ENCODE assay signal across 8 cellular contexts in the genomic region with DNA sequence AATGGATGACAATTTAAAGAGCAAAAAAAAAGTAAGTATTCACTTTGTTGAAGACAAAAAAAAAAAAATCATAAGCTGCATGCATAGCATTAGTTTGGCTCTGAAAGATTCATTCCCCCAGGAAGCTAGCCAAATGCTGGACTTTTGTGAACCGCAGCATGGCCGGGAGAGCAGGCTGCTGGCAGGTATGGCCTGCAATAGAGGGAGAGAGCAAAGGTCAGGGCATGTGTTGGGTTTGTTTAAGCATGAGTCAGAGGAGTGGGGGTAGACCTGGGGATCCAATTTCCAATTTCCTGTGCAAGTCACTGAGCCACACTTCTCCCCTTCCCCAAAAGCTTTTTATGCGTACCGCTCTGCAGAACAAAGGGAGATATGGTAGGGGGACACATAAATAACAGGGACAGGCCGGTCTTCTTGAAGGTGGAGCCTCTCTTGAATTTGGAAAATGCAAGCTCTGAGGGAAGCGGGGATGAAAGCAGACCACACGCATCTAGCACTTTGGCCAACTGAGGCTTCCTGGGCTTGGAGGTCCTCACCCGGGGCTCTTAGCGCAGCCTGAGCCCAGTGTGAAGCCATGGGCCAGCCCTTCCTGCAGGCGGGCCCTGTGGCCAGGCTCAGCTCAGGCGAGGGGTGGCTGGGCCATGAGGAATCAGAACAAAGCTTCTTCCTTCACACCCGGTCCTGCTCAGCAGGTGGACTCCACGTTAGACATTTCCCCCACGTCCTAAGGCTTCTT.
DNase-seq lines count a peak whose midpoint lies in the region; ATAC-seq, FAIRE-seq and TF ChIP-seq lines count a peak whose summit lies in the region.

No MANE protein-coding gene starts in this region.

- peak; percentile 7; the same call in 1 of the 2 replicates for TF ChIP-seq RAD21 in SK-N-SH (IDR thresholded peaks at IDR 0.05; ENCODE audit: low read length)

- TF ChIP-seq EP300 in SK-N-SH (IDR thresholded peaks at IDR 0.05; ENCODE audit: borderline replicate concordance in 1 of 2, low read depth in 1 of 2, low read length in 1 of 2) = peak in 1 of 2 experiments; percentile 92; a peak in 2 of 4 replicates

- no peak overlapping the region for H2AFZ ChIP-seq in SK-N-SH (ENCODE audit: low read depth)

- peaks cover 45 to 46% of the 10 kb centered on the region in 2 experiments for H3K4me1 ChIP-seq in SK-N-SH (ENCODE audit: control insufficient read depth in 1 of 2, insufficient read depth in 2 of 2, low read depth in 1 of 2, low read length in 1 of 2)
- peaks cover 44 to 55% (median 45%) of the 10 kb centered on the region in 3 donors for H3K4me1 ChIP-seq in skeletal muscle tissue (ENCODE audit: control insufficient read depth in 3 of 3, insufficient read depth in 3 of 3, low read length in 3 of 3)
- peaks cover 3 to 5% of the 10 kb centered on the region in 2 donors for H3K4me1 ChIP-seq in aorta (ENCODE audit: control insufficient read depth in 1 of 2, insufficient read depth in 2 of 2, low read length in 2 of 2)

- DNase-seq in A172 (ENCODE audit: low spot score) (peak; percentile 91), HCEC 1CT (peak; percentile 94), SK-N-SH (no peak), fibroblast of the conjunctiva (ENCODE audit: low read depth) (peak; percentile 80), aorta (no peak), frontal cortex (ENCODE audit: low spot score in 2 of 2) (no peak)
- no peak for DNase-seq in effector CD8-positive, alpha-beta T cell (lab: John Stamatoyannopoulos, UW)

- H3K79me2 ChIP-seq in SK-N-SH (ENCODE audit: insufficient read depth) = no peaks in the 10 kb centered on the region

- TF ChIP-seq CTCF in SK-N-SH (IDR thresholded peaks at IDR 0.05) = no peak

- H3K9ac ChIP-seq in SK-N-SH (no peak overlapping the region; the same call in 1 of the 2 replicates), skeletal muscle tissue (ENCODE audit: low read depth in 1 of 3, low read length in 3 of 3) (peak overlapping the region in 1 of 3 donors; percentile 45)

- no peak for FAIRE-seq in frontal cortex (lab: Jason Lieb, UNC)

- H3K4me2 ChIP-seq in SK-N-SH = peak overlapping the region; percentile 42; the same call in 1 of the 2 replicates

- H3K4me3 ChIP-seq in SK-N-SH (ENCODE audit: low read depth in 2 of 2, low read length in 1 of 2) (no peak overlapping the region), skeletal muscle tissue (ENCODE audit: low read length in 3 of 3) (no peak overlapping the region), aorta (ENCODE audit: low read length in 2 of 2) (no peak overlapping the region)

- no peaks in the 10 kb centered on the region for H3K9me3 ChIP-seq in SK-N-SH
- no peaks in the 10 kb centered on the region for H3K9me3 ChIP-seq in skeletal muscle tissue (ENCODE audit: control insufficient read depth in 3 of 3, low read length in 3 of 3)
- no peaks in the 10 kb centered on the region for H3K9me3 ChIP-seq in aorta (ENCODE audit: control insufficient read depth, low read length)

- 54% methylated on average over 11 of the region's 14 CpGs for WGBS in SK-N-SH (ENCODE audit: low lambda C conversion rate)
- WGBS in aorta, 2 donors = 79 to 82% methylated on average over 14 of the region's 14 CpGs

- H3K27me3 ChIP-seq in SK-N-SH (ENCODE audit: insufficient read depth) (no peaks in the 10 kb centered on the region), skeletal muscle tissue (ENCODE audit: control insufficient read depth in 3 of 3, insufficient read depth in 3 of 3, low read length in 3 of 3) (no peaks in the 10 kb centered on the region), aorta (ENCODE audit: control insufficient read depth in 1 of 2, insufficient read depth in 2 of 2, low read length in 1 of 2) (no peaks in the 10 kb centered on the region)

- no peaks in the 10 kb centered on the region for H4K20me1 ChIP-seq in SK-N-SH (ENCODE audit: insufficient read depth)

- no peaks in the 10 kb centered on the region for H3K9me2 ChIP-seq in SK-N-SH

- H3K27ac ChIP-seq in SK-N-SH (ENCODE audit: low read depth in 2 of 2, low read length in 1 of 2) = peak overlapping the region; percentile 46 to 76
- peak overlapping the region; percentile 61 for H3K27ac ChIP-seq in skeletal muscle tissue (ENCODE audit: low read depth, low read length)
- H3K27ac ChIP-seq in aorta (ENCODE audit: low read depth in 1 of 2, low read length in 2 of 2) = peak overlapping the region in 1 of 2 donors; percentile 35

- ATAC-seq in aorta (ENCODE audit: low FRiP score) = no peak

- H3K36me3 ChIP-seq in SK-N-SH (replicated peaks in 1 of 2; ENCODE audit: control insufficient read depth in 1 of 2, insufficient read depth in 2 of 2, low read length in 1 of 2) (no peaks in the 10 kb centered on the region), skeletal muscle tissue (ENCODE audit: control insufficient read depth in 3 of 3, insufficient read depth in 3 of 3, low read length in 3 of 3) (no peaks in the 10 kb centered on the region), aorta (ENCODE audit: control insufficient read depth in 1 of 2, insufficient read depth in 2 of 2, low read length in 1 of 2) (no peaks in the 10 kb centered on the region)

- CTCF ChIA-PET in SK-N-SH (lab: Yijun Ruan, JAX) = interaction anchor here (1.0 to 1.5 kb wide), 4 partner anchors 9 to 126 kb away, joined by 3 to 5 read pairs (median 4); no protein-coding TSS in a partner anchor

- POLR2A ChIA-PET in SK-N-SH (lab: Yijun Ruan, JAX) = interaction anchor here (1.0 kb wide), 1 partner anchor 12 kb away, joined by 3 read pairs; no protein-coding TSS in a partner anchor

- intact Hi-C loops in aorta (cut with DNase I) = no loop called here

- H3F3A ChIP-seq in SK-N-SH (replicated peaks; ENCODE audit: insufficient read depth) = peaks cover 30% of the 10 kb centered on the region

TF ChIP-seq in SK-N-SH, 30 proteins besides CTCF, POLR2A, EP300 and RAD21 (continues in another document):
- peak; percentile 92 for TF ChIP-seq TCF12 (IDR thresholded peaks at IDR 0.05)
- TF ChIP-seq FOSL2 (IDR thresholded peaks at IDR 0.05; ENCODE audit: borderline replicate concordance, low read depth) = peak; percentile 88
- 0 out of 2 replicates have a peak, but pooled peaks have one; percentile 26 for TF ChIP-seq REST (IDR thresholded peaks at IDR 0.05; ENCODE audit: low read depth, low read length)
- 0 out of 2 replicates have a peak, but pooled peaks have one; percentile 48 for TF ChIP-seq FOXM1 (IDR thresholded peaks at IDR 0.05; ENCODE audit: low read depth)
- TF ChIP-seq, protein P1, sequence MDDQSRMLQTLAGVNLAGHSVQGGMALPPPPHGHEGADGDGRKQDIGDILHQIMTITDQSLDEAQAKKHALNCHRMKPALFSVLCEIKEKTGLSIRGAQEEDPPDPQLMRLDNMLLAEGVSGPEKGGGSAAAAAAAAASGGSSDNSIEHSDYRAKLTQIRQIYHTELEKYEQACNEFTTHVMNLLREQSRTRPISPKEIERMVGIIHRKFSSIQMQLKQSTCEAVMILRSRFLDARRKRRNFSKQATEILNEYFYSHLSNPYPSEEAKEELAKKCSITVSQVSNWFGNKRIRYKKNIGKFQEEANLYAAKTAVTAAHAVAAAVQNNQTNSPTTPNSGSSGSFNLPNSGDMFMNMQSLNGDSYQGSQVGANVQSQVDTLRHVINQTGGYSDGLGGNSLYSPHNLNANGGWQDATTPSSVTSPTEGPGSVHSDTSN (IDR thresholded peaks at IDR 0.05) = peak; percentile 77
- no peak for TF ChIP-seq USF2 (IDR thresholded peaks at IDR 0.05; ENCODE audit: borderline replicate concordance, low read depth, low read length)
- no peak for TF ChIP-seq EZH2phosphoT487 (IDR thresholded peaks at IDR 0.05; ENCODE audit: borderline replicate concordance, low read depth)
- TF ChIP-seq JUND (IDR thresholded peaks at IDR 0.05) = peak; percentile 89
- TF ChIP-seq YY1 (IDR thresholded peaks at IDR 0.05; ENCODE audit: low read depth) = no peak
- no peak for TF ChIP-seq TAF1 (IDR thresholded peaks at IDR 0.05; ENCODE audit: borderline replicate concordance, low read depth, low read length)
- TF ChIP-seq GABPA (IDR thresholded peaks at IDR 0.05; ENCODE audit: low read depth) = 0 out of 2 replicates have a peak, but pooled peaks have one; percentile 16
- TF ChIP-seq TEAD4 (IDR thresholded peaks at IDR 0.05; ENCODE audit: borderline replicate concordance, insufficient read depth) = peak; percentile 59; the same call in 1 of the 2 replicates
- TF ChIP-seq CHD2 (IDR thresholded peaks at IDR 0.05; ENCODE audit: low read length, partially characterized antibody) = no peak
- peak; percentile 45; the same call in 1 of the 2 replicates for TF ChIP-seq POLR2AphosphoS5 (IDR thresholded peaks at IDR 0.05; ENCODE audit: low read depth, low read length)

Comparison
In these comparisons a context has a peak if more than half of its experiments do, and no peak if none do; other contexts are left out.
1. DNase-seq: peak in A172 (single experiment), HCEC 1CT (single experiment) and fibroblast of the conjunctiva (single experiment); none in SK-N-SH (single experiment), effector CD8-positive, alpha-beta T cell (single experiment), aorta (0 of 2) and frontal cortex (0 of 2).